In genomic region chr18:54607213-54607934, GRCh38 we compare ENCODE assay signal across 1 cellular context.
TF ChIP-seq lines count a peak whose summit lies in the region.

No MANE protein-coding gene starts in this region.

TF ChIP-seq in SK-N-SH treated with all-trans-retinoic acid at 6 μM for 48 hours, 23 proteins besides CTCF, POLR2A, EP300 and RAD21 (continued from another document):
- TF ChIP-seq TSHZ2 (CRISPR knock-in tag; IDR thresholded peaks at IDR 0.05), result no peak
- TF ChIP-seq ZFP30 (CRISPR knock-in tag; IDR thresholded peaks at IDR 0.05), result no peak
- no peak for TF ChIP-seq CREB5 (CRISPR knock-in tag; IDR thresholded peaks at IDR 0.05; ENCODE audit: low read depth)
- TF ChIP-seq ISL1 (CRISPR knock-in tag; IDR thresholded peaks at IDR 0.05), result no peak
- no peak for TF ChIP-seq GLIS3 (CRISPR knock-in tag; IDR thresholded peaks at IDR 0.05)
- no peak for TF ChIP-seq ARNTL (CRISPR knock-in tag; IDR thresholded peaks at IDR 0.05; ENCODE audit: borderline replicate concordance, low read depth)
- no peak for TF ChIP-seq RARB (CRISPR knock-in tag; IDR thresholded peaks at IDR 0.05)
- TF ChIP-seq ZNF8 (CRISPR knock-in tag; IDR thresholded peaks at IDR 0.05), result no peak
